ENCODE assay signal across 20 cellular contexts in the genomic region with DNA sequence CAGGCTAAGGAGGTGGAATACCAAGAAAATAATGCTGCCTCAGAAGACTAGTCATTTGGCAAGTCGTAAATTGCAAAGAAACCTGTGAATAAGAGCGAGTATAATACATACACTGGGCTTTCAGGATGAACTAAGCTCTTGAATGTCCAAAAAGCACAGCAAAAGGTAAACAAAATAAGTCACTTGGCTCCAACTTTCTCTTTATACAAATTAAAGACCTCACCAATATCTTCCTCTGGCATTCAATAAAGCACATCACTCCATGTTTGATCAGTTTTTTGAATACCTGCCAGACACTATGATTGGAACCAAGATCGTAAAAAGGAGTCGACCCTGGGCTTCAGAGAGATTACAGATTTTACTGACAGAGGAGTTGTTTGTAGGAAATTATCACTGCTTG. TPM values are rescaled to one million over a fixed set of nuclear protein-coding genes. Genes with fewer than 3 reads are reported as not detected.
A peak's percentile ranks its signal among the peaks of the same experiment; 100 is the strongest.
DNase-seq lines count a peak whose midpoint lies in the region; ATAC-seq and TF ChIP-seq lines count a peak whose summit lies in the region.
"Had no signal": no experiment of that assay in that cellular context is flagged by ENCODE, and none has a peak within 500 bp of the region (broad histone marks: within the 10 kb centered on the region; RNA-seq: fewer than 3 reads in every experiment).

No MANE protein-coding gene starts in this region.

- peaks cover 4% of the 10 kb centered on the region for H3K36me3 Mint-ChIP-seq in natural killer cell treated with Interleukin-12 subunit alpha and Interleukin-12 subunit beta and Interleukin-15 and Interleukin-18, amount 100 ng/mL, for 72 hours
- H3K36me3 Mint-ChIP-seq in natural killer cell (no peaks in the 10 kb centered on the region), type B pancreatic cell (peaks cover 18% of the 10 kb centered on the region)

- H3K9me3 ChIP-seq in endocrine pancreas (ENCODE audit: control insufficient read depth, low read length): no peaks in the 10 kb centered on the region
- H3K9me3 ChIP-seq: SJCRH30 had no signal

- no peak for DNase-seq in natural killer cell treated with Interleukin-12 subunit alpha and Interleukin-12 subunit beta and Interleukin-15 and Interleukin-18, amount 100 ng/mL, for 72 hours (ENCODE audit: low spot score)
- no peak for DNase-seq in natural killer cell
- peak; percentile 54 for DNase-seq in LNCaP clone FGC (ENCODE audit: low read depth)
- no peak for DNase-seq in type B pancreatic cell (ENCODE audit: extremely low spot score, unreplicated experiment)
- DNase-seq in SKM-1 treated with dmso at 0.1 percent for 144 hours (lab: John Stamatoyannopoulos, UW; ENCODE audit: unreplicated experiment): no peak
- DNase-seq in activated CD4-positive, alpha-beta T cell treated with anti-CD3 and anti-CD28 coated beads for 1 hour: no peak
- DNase-seq: activated effector memory CD4-positive, alpha-beta T cell treated with anti-CD3 and anti-CD28 coated beads, Interleukin-2, amount 50 U/mL, for 16 hours; amniotic stem cell; caudate nucleus; effector CD4-positive, alpha-beta T cell; glutamatergic neuron; midbrain; NCI-H69; nucleus accumbens; SJCRH30; T-helper 9 cell had no signal

- no peaks in the 10 kb centered on the region for H3K36me3 ChIP-seq in endocrine pancreas (ENCODE audit: control insufficient read depth, insufficient read depth, low read length)

- no peaks in the 10 kb centered on the region for H3K27me3 Mint-ChIP-seq in natural killer cell treated with Interleukin-12 subunit alpha and Interleukin-12 subunit beta and Interleukin-15 and Interleukin-18, amount 100 ng/mL, for 72 hours
- H3K27me3 Mint-ChIP-seq in natural killer cell (ENCODE audit: low read depth in 2 of 2) (no peaks in the 10 kb centered on the region), type B pancreatic cell (no peaks in the 10 kb centered on the region)

- intact Hi-C loops in natural killer cell (cut with micrococcal nuclease): no loop called here

- no peaks in the 10 kb centered on the region for H3K9me3 Mint-ChIP-seq in natural killer cell treated with Interleukin-12 subunit alpha and Interleukin-12 subunit beta and Interleukin-15 and Interleukin-18, amount 100 ng/mL, for 72 hours
- H3K9me3 Mint-ChIP-seq in natural killer cell (no peaks in the 10 kb centered on the region), type B pancreatic cell (no peaks in the 10 kb centered on the region)
- H3K9me3 Mint-ChIP-seq: GM23338 had no signal

- peaks cover 59 to 67% of the 10 kb centered on the region in 2 donors for H3K4me1 Mint-ChIP-seq in natural killer cell treated with Interleukin-12 subunit alpha and Interleukin-12 subunit beta and Interleukin-15 and Interleukin-18, amount 100 ng/mL, for 72 hours (ENCODE audit: low read depth in 2 of 2)
- H3K4me1 Mint-ChIP-seq in natural killer cell (peaks cover 65 to 73% of the 10 kb centered on the region in 2 donors), type B pancreatic cell (ENCODE audit: unreplicated experiment) (peaks cover 48% of the 10 kb centered on the region)

- peak overlapping the region in 1 of 2 donors; percentile 29 for H3K27ac Mint-ChIP-seq in natural killer cell treated with Interleukin-12 subunit alpha and Interleukin-12 subunit beta and Interleukin-15 and Interleukin-18, amount 100 ng/mL, for 72 hours
- H3K27ac Mint-ChIP-seq in natural killer cell (peak overlapping the region in 1 of 2 donors; percentile 17), type B pancreatic cell (peak overlapping the region; percentile 50)
- H3K27ac Mint-ChIP-seq: GM23338 had no signal

- no peak overlapping the region for H3K9ac ChIP-seq in endocrine pancreas (ENCODE audit: control insufficient read depth, insufficient read depth, low read length)

- H3K4me3 ChIP-seq in LNCaP clone FGC (ENCODE audit: low read depth, low read length): peak overlapping the region; percentile 3
- peak overlapping the region; percentile 41 for H3K4me3 ChIP-seq in endocrine pancreas (ENCODE audit: control insufficient read depth, insufficient read depth, low read length)
- H3K4me3 ChIP-seq: GM23338, SJCRH30 had no signal

- ATAC-seq in natural killer cell treated with Interleukin-12 subunit alpha and Interleukin-12 subunit beta and Interleukin-15 and Interleukin-18, amount 100 ng/mL, for 72 hours: no peak
- ATAC-seq in natural killer cell: no peak
- no peak for ATAC-seq in GM21360 (IDR thresholded peaks at IDR 0.05; ENCODE audit: unreplicated experiment)
- ATAC-seq: GM23338, left lobe of liver had no signal

- H3K4me3 Mint-ChIP-seq in natural killer cell treated with Interleukin-12 subunit alpha and Interleukin-12 subunit beta and Interleukin-15 and Interleukin-18, amount 100 ng/mL, for 72 hours: peak overlapping the region; percentile 81
- H3K4me3 Mint-ChIP-seq in natural killer cell (no peak overlapping the region), type B pancreatic cell (peak overlapping the region; percentile 91)
- H3K4me3 Mint-ChIP-seq: GM23338 had no signal

- TF ChIP-seq CTCF in natural killer cell (IDR thresholded peaks at IDR 0.05): no peak
- no peak for TF ChIP-seq CTCF in LNCaP clone FGC (IDR thresholded peaks at IDR 0.05; ENCODE audit: control insufficient read depth, extremely low read depth, insufficient read depth)
- no peak for TF ChIP-seq CTCF in type B pancreatic cell (conservative IDR thresholded peaks at IDR 0.05)

- no peaks in the 10 kb centered on the region for H3K27me3 ChIP-seq in endocrine pancreas (ENCODE audit: control insufficient read depth, insufficient read depth, low read length)
- H3K27me3 ChIP-seq: SJCRH30 had no signal

- peaks cover 23% of the 10 kb centered on the region for H3K4me1 ChIP-seq in endocrine pancreas (ENCODE audit: control insufficient read depth, insufficient read depth, low read length)

RNA-seq across cellular contexts. Expression of a gene that starts 3.5 kb away (rescaled TPM):
- 100 to 1,000 TPM; 104 to 115 TPM for total RNA-seq in natural killer cell treated with Interleukin-12 subunit alpha and Interleukin-12 subunit beta and Interleukin-15 and Interleukin-18, amount 100 ng/mL, for 72 hours
- total RNA-seq in natural killer cell (10 to 100 TPM; 47.7 to 59.3 (median 52.9) TPM), type B pancreatic cell (ENCODE audit: low replicate concordance) (100 and 107 TPM in 2 replicates)
